ENCODE assay signal across 2 cellular contexts in the genomic region with DNA sequence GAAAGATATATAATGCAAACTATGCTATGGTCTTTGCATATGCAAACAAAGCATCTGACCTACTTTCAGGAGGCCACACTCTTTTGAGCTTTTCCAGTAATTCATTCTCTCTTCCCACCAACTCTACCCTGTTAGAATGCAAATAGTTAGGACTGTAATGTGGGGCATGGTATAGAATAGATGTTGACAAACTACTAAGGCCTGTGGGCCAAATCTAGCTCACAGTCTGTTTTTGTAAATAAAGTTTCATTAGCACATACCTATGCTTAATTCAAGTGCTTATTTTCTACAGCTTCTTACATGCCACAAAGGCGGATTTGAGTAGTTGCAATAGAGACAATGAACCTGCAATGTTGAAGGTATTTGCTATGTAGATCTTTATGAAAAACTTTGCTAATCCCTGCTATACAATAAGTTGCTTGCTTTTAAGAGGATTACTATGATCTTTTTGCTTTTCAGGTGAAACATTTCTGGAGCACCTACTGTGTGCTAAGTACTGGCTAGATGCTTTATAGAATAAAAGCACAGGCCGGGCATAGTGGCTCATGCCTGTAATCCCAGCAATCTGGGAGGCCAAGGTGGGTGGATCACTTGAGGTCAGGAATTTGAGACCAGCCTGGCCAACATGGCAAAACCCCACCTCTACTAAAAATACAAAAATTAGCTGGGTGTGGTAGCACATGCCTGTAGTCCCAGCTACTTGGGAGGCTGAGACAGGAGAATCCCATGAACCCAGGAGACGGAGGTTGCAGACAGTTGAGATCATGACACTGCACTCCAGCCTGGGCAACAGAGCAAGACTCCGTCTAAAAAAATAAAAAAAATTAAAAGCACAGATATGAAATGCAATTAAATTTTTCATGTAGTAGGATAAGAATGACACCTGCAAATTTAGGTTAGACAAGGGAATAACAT.
TF ChIP-seq lines count a peak whose summit lies in the region.

No MANE protein-coding gene starts in this region.

TF ChIP-seq in GM23338, 12 proteins besides CTCF, POLR2A, EP300 and RAD21 (continued from another document and continues in another):
- TF ChIP-seq, protein P1, sequence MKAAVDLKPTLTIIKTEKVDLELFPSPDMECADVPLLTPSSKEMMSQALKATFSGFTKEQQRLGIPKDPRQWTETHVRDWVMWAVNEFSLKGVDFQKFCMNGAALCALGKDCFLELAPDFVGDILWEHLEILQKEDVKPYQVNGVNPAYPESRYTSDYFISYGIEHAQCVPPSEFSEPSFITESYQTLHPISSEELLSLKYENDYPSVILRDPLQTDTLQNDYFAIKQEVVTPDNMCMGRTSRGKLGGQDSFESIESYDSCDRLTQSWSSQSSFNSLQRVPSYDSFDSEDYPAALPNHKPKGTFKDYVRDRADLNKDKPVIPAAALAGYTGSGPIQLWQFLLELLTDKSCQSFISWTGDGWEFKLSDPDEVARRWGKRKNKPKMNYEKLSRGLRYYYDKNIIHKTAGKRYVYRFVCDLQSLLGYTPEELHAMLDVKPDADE (IDR thresholded peaks at IDR 0.05) = no peak
- TF ChIP-seq, protein P2, sequence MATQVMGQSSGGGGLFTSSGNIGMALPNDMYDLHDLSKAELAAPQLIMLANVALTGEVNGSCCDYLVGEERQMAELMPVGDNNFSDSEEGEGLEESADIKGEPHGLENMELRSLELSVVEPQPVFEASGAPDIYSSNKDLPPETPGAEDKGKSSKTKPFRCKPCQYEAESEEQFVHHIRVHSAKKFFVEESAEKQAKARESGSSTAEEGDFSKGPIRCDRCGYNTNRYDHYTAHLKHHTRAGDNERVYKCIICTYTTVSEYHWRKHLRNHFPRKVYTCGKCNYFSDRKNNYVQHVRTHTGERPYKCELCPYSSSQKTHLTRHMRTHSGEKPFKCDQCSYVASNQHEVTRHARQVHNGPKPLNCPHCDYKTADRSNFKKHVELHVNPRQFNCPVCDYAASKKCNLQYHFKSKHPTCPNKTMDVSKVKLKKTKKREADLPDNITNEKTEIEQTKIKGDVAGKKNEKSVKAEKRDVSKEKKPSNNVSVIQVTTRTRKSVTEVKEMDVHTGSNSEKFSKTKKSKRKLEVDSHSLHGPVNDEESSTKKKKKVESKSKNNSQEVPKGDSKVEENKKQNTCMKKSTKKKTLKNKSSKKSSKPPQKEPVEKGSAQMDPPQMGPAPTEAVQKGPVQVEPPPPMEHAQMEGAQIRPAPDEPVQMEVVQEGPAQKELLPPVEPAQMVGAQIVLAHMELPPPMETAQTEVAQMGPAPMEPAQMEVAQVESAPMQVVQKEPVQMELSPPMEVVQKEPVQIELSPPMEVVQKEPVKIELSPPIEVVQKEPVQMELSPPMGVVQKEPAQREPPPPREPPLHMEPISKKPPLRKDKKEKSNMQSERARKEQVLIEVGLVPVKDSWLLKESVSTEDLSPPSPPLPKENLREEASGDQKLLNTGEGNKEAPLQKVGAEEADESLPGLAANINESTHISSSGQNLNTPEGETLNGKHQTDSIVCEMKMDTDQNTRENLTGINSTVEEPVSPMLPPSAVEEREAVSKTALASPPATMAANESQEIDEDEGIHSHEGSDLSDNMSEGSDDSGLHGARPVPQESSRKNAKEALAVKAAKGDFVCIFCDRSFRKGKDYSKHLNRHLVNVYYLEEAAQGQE (IDR thresholded peaks at IDR 0.05; ENCODE audit: unreplicated experiment) = no peak
- TF ChIP-seq EZH2 (IDR thresholded peaks at IDR 0.05; ENCODE audit: low read depth, unreplicated experiment) (no peak), ZNF331 (CRISPR knock-in tag; IDR thresholded peaks at IDR 0.05; ENCODE audit: low read depth) (no peak), STAT1 (IDR thresholded peaks at IDR 0.05; ENCODE audit: unreplicated experiment) (no peak), JUNB (IDR thresholded peaks at IDR 0.05; ENCODE audit: unreplicated experiment) (no peak), EZH2phosphoT487 (IDR thresholded peaks at IDR 0.05; ENCODE audit: unreplicated experiment) (no peak), CREB1 (CRISPR knock-in tag; IDR thresholded peaks at IDR 0.05; ENCODE audit: low read depth) (no peak)

TF ChIP-seq in WTC11, 78 proteins besides CTCF, POLR2A, EP300 and RAD21 (continued from another document):
- TF ChIP-seq, protein P3, sequence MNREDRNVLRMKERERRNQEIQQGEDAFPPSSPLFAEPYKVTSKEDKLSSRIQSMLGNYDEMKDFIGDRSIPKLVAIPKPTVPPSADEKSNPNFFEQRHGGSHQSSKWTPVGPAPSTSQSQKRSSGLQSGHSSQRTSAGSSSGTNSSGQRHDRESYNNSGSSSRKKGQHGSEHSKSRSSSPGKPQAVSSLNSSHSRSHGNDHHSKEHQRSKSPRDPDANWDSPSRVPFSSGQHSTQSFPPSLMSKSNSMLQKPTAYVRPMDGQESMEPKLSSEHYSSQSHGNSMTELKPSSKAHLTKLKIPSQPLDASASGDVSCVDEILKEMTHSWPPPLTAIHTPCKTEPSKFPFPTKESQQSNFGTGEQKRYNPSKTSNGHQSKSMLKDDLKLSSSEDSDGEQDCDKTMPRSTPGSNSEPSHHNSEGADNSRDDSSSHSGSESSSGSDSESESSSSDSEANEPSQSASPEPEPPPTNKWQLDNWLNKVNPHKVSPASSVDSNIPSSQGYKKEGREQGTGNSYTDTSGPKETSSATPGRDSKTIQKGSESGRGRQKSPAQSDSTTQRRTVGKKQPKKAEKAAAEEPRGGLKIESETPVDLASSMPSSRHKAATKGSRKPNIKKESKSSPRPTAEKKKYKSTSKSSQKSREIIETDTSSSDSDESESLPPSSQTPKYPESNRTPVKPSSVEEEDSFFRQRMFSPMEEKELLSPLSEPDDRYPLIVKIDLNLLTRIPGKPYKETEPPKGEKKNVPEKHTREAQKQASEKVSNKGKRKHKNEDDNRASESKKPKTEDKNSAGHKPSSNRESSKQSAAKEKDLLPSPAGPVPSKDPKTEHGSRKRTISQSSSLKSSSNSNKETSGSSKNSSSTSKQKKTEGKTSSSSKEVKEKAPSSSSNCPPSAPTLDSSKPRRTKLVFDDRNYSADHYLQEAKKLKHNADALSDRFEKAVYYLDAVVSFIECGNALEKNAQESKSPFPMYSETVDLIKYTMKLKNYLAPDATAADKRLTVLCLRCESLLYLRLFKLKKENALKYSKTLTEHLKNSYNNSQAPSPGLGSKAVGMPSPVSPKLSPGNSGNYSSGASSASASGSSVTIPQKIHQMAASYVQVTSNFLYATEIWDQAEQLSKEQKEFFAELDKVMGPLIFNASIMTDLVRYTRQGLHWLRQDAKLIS (CRISPR knock-in tag; IDR thresholded peaks at IDR 0.05; ENCODE audit: borderline replicate concordance) = no peak
- TF ChIP-seq, protein P4, sequence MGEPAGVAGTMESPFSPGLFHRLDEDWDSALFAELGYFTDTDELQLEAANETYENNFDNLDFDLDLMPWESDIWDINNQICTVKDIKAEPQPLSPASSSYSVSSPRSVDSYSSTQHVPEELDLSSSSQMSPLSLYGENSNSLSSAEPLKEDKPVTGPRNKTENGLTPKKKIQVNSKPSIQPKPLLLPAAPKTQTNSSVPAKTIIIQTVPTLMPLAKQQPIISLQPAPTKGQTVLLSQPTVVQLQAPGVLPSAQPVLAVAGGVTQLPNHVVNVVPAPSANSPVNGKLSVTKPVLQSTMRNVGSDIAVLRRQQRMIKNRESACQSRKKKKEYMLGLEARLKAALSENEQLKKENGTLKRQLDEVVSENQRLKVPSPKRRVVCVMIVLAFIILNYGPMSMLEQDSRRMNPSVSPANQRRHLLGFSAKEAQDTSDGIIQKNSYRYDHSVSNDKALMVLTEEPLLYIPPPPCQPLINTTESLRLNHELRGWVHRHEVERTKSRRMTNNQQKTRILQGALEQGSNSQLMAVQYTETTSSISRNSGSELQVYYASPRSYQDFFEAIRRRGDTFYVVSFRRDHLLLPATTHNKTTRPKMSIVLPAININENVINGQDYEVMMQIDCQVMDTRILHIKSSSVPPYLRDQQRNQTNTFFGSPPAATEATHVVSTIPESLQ (CRISPR knock-in tag; IDR thresholded peaks at IDR 0.05) = no peak
- TF ChIP-seq GTF2I (CRISPR knock-in tag; conservative IDR thresholded peaks at IDR 0.05) (peak; percentile 70; the same call in 1 of the 2 replicates), ZNF671 (CRISPR knock-in tag; IDR thresholded peaks at IDR 0.05) (no peak), ZNF121 (CRISPR knock-in tag; IDR thresholded peaks at IDR 0.05) (peak; percentile 81; the same call in 1 of the 2 replicates), ESRRA (CRISPR knock-in tag; IDR thresholded peaks at IDR 0.05; ENCODE audit: borderline replicate concordance) (no peak), EMX1 (CRISPR knock-in tag; IDR thresholded peaks at IDR 0.05) (no peak), JUN (CRISPR knock-in tag; IDR thresholded peaks at IDR 0.05) (no peak), PRRX2 (CRISPR knock-in tag; IDR thresholded peaks at IDR 0.05) (no peak)
- TF ChIP-seq, protein P5, sequence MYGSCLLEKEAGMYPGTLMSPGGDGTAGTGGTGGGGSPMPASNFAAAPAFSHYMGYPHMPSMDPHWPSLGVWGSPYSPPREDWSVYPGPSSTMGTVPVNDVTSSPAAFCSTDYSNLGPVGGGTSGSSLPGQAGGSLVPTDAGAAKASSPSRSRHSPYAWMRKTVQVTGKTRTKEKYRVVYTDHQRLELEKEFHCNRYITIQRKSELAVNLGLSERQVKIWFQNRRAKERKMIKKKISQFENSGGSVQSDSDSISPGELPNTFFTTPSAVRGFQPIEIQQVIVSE (CRISPR knock-in tag; IDR thresholded peaks at IDR 0.05; ENCODE audit: borderline replicate concordance) = no peak
- TF ChIP-seq, protein P6, sequence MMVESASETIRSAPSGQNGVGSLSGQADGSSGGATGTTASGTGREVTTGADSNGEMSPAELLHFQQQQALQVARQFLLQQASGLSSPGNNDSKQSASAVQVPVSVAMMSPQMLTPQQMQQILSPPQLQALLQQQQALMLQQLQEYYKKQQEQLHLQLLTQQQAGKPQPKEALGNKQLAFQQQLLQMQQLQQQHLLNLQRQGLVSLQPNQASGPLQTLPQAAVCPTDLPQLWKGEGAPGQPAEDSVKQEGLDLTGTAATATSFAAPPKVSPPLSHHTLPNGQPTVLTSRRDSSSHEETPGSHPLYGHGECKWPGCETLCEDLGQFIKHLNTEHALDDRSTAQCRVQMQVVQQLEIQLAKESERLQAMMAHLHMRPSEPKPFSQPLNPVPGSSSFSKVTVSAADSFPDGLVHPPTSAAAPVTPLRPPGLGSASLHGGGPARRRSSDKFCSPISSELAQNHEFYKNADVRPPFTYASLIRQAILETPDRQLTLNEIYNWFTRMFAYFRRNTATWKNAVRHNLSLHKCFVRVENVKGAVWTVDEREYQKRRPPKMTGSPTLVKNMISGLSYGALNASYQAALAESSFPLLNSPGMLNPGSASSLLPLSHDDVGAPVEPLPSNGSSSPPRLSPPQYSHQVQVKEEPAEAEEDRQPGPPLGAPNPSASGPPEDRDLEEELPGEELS (CRISPR knock-in tag; IDR thresholded peaks at IDR 0.05) = peak; percentile 40; the same call in 1 of the 2 replicates
- TF ChIP-seq, protein P7, sequence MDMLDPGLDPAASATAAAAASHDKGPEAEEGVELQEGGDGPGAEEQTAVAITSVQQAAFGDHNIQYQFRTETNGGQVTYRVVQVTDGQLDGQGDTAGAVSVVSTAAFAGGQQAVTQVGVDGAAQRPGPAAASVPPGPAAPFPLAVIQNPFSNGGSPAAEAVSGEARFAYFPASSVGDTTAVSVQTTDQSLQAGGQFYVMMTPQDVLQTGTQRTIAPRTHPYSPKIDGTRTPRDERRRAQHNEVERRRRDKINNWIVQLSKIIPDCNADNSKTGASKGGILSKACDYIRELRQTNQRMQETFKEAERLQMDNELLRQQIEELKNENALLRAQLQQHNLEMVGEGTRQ (CRISPR knock-in tag; IDR thresholded peaks at IDR 0.05) = no peak
